ENCODE assay signal across 17 cellular contexts in genomic region chr14:72996916-72997315, GRCh38. TPM values are rescaled to one million over a fixed set of nuclear protein-coding genes. Genes with fewer than 3 reads are reported as not detected.
DNase-seq lines count a peak whose midpoint lies in the region; ATAC-seq and TF ChIP-seq lines count a peak whose summit lies in the region.
"Had no signal": no experiment of that assay in that cellular context is flagged by ENCODE, and none has a peak within 500 bp of the region (broad histone marks: within the 10 kb centered on the region; RNA-seq: fewer than 3 reads in every experiment).

No MANE protein-coding gene starts in this region.

- DNase-seq in SK-N-SH (no peak), OCI-LY7 (ENCODE audit: low spot score) (no peak), glutamatergic neuron (no peak)
- DNase-seq: Caco-2; CD4-positive, CD25-positive, alpha-beta regulatory T cell; CD8-positive, alpha-beta T cell; DMS153; DND-41; GOT3 had no signal

- no peak overlapping the region for H3K4me3 ChIP-seq in SK-N-SH (ENCODE audit: low read depth in 2 of 2, low read length in 1 of 2)
- no peak overlapping the region for H3K4me3 ChIP-seq in HEK293 (ENCODE audit: low read depth, low read length)
- no peak overlapping the region for H3K4me3 ChIP-seq in OCI-LY7 (ENCODE audit: low read depth, low read length, poor library complexity, severe bottlenecking)
- H3K4me3 ChIP-seq: BLaER1, HAP-1 had no signal

- H2AFZ ChIP-seq in SK-N-SH (ENCODE audit: low read depth) (no peak overlapping the region), OCI-LY7 (ENCODE audit: low read length) (no peak overlapping the region)

- no peak overlapping the region for H3K4me3 Mint-ChIP-seq in glutamatergic neuron (ENCODE audit: unreplicated experiment)
- H3K4me3 Mint-ChIP-seq: B cell; CD4-positive, CD25-positive, alpha-beta regulatory T cell; CD8-positive, alpha-beta T cell had no signal

- no peaks in the 10 kb centered on the region for H3K4me1 Mint-ChIP-seq in glutamatergic neuron (ENCODE audit: low read depth, unreplicated experiment)

- H3K4me2 ChIP-seq in SK-N-SH (no peak overlapping the region), OCI-LY7 (ENCODE audit: low read length) (no peak overlapping the region)
- H3K4me2 ChIP-seq: BLaER1 had no signal

- intact Hi-C loops in OCI-LY7 (cut with micrococcal nuclease; ENCODE audit: unreplicated experiment) = no loop called here

- no peaks in the 10 kb centered on the region for H3K27me3 Mint-ChIP-seq in glutamatergic neuron (ENCODE audit: unreplicated experiment)
- H3K27me3 Mint-ChIP-seq: B cell; CD4-positive, CD25-positive, alpha-beta regulatory T cell had no signal

- H3K27ac ChIP-seq in SK-N-SH (ENCODE audit: low read depth in 2 of 2, low read length in 1 of 2) = no peak overlapping the region
- no peak overlapping the region for H3K27ac ChIP-seq in HEK293 (ENCODE audit: extremely low read depth, low read depth, low read length)
- no peak overlapping the region for H3K27ac ChIP-seq in OCI-LY7 (ENCODE audit: low read depth, low read length, poor library complexity, severe bottlenecking)
- H3K27ac ChIP-seq: 22Rv1, BLaER1, C4-2B had no signal

- BruUV-seq in OCI-LY7 (replicated peaks; lab: Mats Ljungman, UMichigan) = TSS peak; percentile 41

- H3K36me3 Mint-ChIP-seq in glutamatergic neuron (ENCODE audit: unreplicated experiment) = peaks cover 18% of the 10 kb centered on the region

- POLR2A ChIA-PET in SK-N-SH (lab: Yijun Ruan, JAX) = interaction anchor here (0.6 kb wide), 1 partner anchor 467 kb away, joined by 6 read pairs; no protein-coding TSS in a partner anchor
- POLR2A ChIA-PET in HEK293 (lab: Yijun Ruan, JAX) = interaction anchor here (1.4 kb wide), 1 partner anchor 30 kb away, joined by 3 read pairs; the partner anchor contains the start of gene ZFYVE1
- POLR2A ChIA-PET in OCI-LY7 (lab: Charles Lee) = no interaction called here

- H3K36me3 ChIP-seq in SK-N-SH (replicated peaks in 1 of 2; ENCODE audit: control insufficient read depth in 1 of 2, insufficient read depth in 2 of 2, low read length in 1 of 2) (peaks cover 35 to 46% of the 10 kb centered on the region in 2 experiments), HEK293 (ENCODE audit: control insufficient read depth in 2 of 2, insufficient read depth in 1 of 2, low read length in 2 of 2) (peaks cover 7 to 44% of the 10 kb centered on the region in 2 experiments; a peak in 2 of 3 replicates), OCI-LY7 (ENCODE audit: insufficient read depth, low read length) (peaks cover 33% of the 10 kb centered on the region)

- CTCF ChIA-PET in SK-N-SH (lab: Yijun Ruan, JAX) = interaction anchor here (1.2 kb wide), 1 partner anchor 48 kb away, joined by 3 read pairs; no protein-coding TSS in a partner anchor
- CTCF ChIA-PET in HEK293 (lab: Yijun Ruan, JAX) = interaction anchor here (0.5 to 0.7 kb wide), 2 partner anchors 28 to 129 kb away, joined by 3 to 4 read pairs; no protein-coding TSS in a partner anchor
- CTCF ChIA-PET in OCI-LY7 (lab: Charles Lee; ENCODE audit: unreplicated experiment) = no interaction called here

- no peak overlapping the region for H3K27ac Mint-ChIP-seq in glutamatergic neuron (ENCODE audit: unreplicated experiment)
- H3K27ac Mint-ChIP-seq: B cell; CD8-positive, alpha-beta T cell had no signal

- no peak overlapping the region for H3K9ac ChIP-seq in SK-N-SH
- H3K9ac ChIP-seq: BLaER1 had no signal

- H4K20me1 ChIP-seq in SK-N-SH (ENCODE audit: insufficient read depth) = peaks cover 10% of the 10 kb centered on the region; the same call in 1 of the 2 replicates
- H4K20me1 ChIP-seq in OCI-LY7 (ENCODE audit: insufficient read depth, low read length) = no peaks in the 10 kb centered on the region

- peaks cover 16% of the 10 kb centered on the region; the same call in 1 of the 2 replicates for H3K79me2 ChIP-seq in SK-N-SH (ENCODE audit: insufficient read depth)
- no peaks in the 10 kb centered on the region for H3K79me2 ChIP-seq in OCI-LY7 (ENCODE audit: insufficient read depth, low read depth, low read length)

- no peaks in the 10 kb centered on the region for H3K9me3 Mint-ChIP-seq in glutamatergic neuron (ENCODE audit: unreplicated experiment)
- H3K9me3 Mint-ChIP-seq: CD8-positive, alpha-beta T cell had no signal

- ATAC-seq in SK-N-SH treated with all-trans-retinoic acid at 6 μM for 48 hours = no peak
- no peak for ATAC-seq in GM18511 (IDR thresholded peaks at IDR 0.05; ENCODE audit: unreplicated experiment)
- ATAC-seq: CD8-positive, alpha-beta T cell had no signal

- H3K9me2 ChIP-seq in SK-N-SH = no peaks in the 10 kb centered on the region
- H3K9me2 ChIP-seq in OCI-LY7 (ENCODE audit: insufficient read depth, low read length) = no peaks in the 10 kb centered on the region

- H3K4me1 ChIP-seq in SK-N-SH (ENCODE audit: control insufficient read depth in 1 of 2, insufficient read depth in 2 of 2, low read depth in 1 of 2, low read length in 1 of 2) = no peaks in the 10 kb centered on the region
- no peaks in the 10 kb centered on the region for H3K4me1 ChIP-seq in HEK293 (ENCODE audit: control insufficient read depth, insufficient read depth, low read length)
- no peaks in the 10 kb centered on the region for H3K4me1 ChIP-seq in OCI-LY7 (ENCODE audit: insufficient read depth, low read length, poor library complexity, severe bottlenecking)
- H3K4me1 ChIP-seq: BLaER1, Caco-2 had no signal

- no peaks in the 10 kb centered on the region for H3F3A ChIP-seq in SK-N-SH (replicated peaks; ENCODE audit: insufficient read depth)

- H3K9me3 ChIP-seq in SK-N-SH = no peaks in the 10 kb centered on the region
- no peaks in the 10 kb centered on the region for H3K9me3 ChIP-seq in HEK293 (ENCODE audit: control insufficient read depth, insufficient read depth, low read depth, low read length)
- no peaks in the 10 kb centered on the region for H3K9me3 ChIP-seq in OCI-LY7 (ENCODE audit: low read length)
- H3K9me3 ChIP-seq: BLaER1, Caco-2, HAP-1 had no signal

- no peak for TF ChIP-seq EP300 in SK-N-SH (IDR thresholded peaks at IDR 0.05; ENCODE audit: borderline replicate concordance in 1 of 2, low read depth in 1 of 2, low read length in 1 of 2)

- 95% methylated on average over 6 of the region's 6 CpGs for WGBS in SK-N-SH (ENCODE audit: low lambda C conversion rate)

- TF ChIP-seq RAD21 in SK-N-SH (IDR thresholded peaks at IDR 0.05; ENCODE audit: low read length) = no peak

- no peaks in the 10 kb centered on the region for H3K27me3 ChIP-seq in SK-N-SH (ENCODE audit: insufficient read depth)
- H3K27me3 ChIP-seq: BLaER1 had no signal

- TF ChIP-seq CTCF in SK-N-SH (IDR thresholded peaks at IDR 0.05) (no peak), HEK293 (tag by site-specific recombination; IDR thresholded peaks at IDR 0.05) (no peak), OCI-LY7 (conservative IDR thresholded peaks at IDR 0.05; ENCODE audit: low read length) (no peak), glutamatergic neuron (IDR thresholded peaks at IDR 0.05; ENCODE audit: partially characterized antibody, unreplicated experiment) (no peak)

TF ChIP-seq in SK-N-SH, 30 proteins besides CTCF, POLR2A, EP300 and RAD21 (continues in another document):
- no peak for TF ChIP-seq MXI1 (IDR thresholded peaks at IDR 0.05; ENCODE audit: low read depth, low read length)

TF ChIP-seq in SK-N-SH treated with all-trans-retinoic acid at 6 μM for 48 hours, 23 proteins besides CTCF, POLR2A, EP300 and RAD21 (continues in another document):
- no peak for TF ChIP-seq ZNF8 (CRISPR knock-in tag; IDR thresholded peaks at IDR 0.05)
- no peak for TF ChIP-seq CREB5 (CRISPR knock-in tag; IDR thresholded peaks at IDR 0.05; ENCODE audit: low read depth)
- TF ChIP-seq ZC3H10 (CRISPR knock-in tag; IDR thresholded peaks at IDR 0.05) = no peak
- no peak for TF ChIP-seq ZFP30 (CRISPR knock-in tag; IDR thresholded peaks at IDR 0.05)
- no peak for TF ChIP-seq ZNF70 (CRISPR knock-in tag; IDR thresholded peaks at IDR 0.05)
- TF ChIP-seq ZFP3 (CRISPR knock-in tag; IDR thresholded peaks at IDR 0.05) = no peak
- TF ChIP-seq ZNF565 (CRISPR knock-in tag; conservative IDR thresholded peaks at IDR 0.05; ENCODE audit: low read depth) = no peak
- TF ChIP-seq CSDC2 (CRISPR knock-in tag; IDR thresholded peaks at IDR 0.05) = no peak

TF ChIP-seq in HEK293, 187 proteins besides CTCF, POLR2A, EP300 and RAD21 (continues in another document):
- TF ChIP-seq ZNF362 (tag by site-specific recombination; IDR thresholded peaks at IDR 0.05) = no peak

RNA-seq across cellular contexts. Expression of gene ZFYVE1, which starts 30.0 kb away (rescaled TPM):
- 18.6 and 23.6 TPM in 2 replicates for polyA plus RNA-seq in SK-N-SH (2012; rRNA removed)
- polyA plus RNA-seq in SK-N-SH (2012; cell fraction: cytosol; rRNA removed) = 9.3 and 13.0 TPM in 2 replicates
- polyA plus RNA-seq in SK-N-SH (2012; cell fraction: nucleus; rRNA removed) = 39.8 and 41.3 TPM in 2 replicates
- total RNA-seq in OCI-LY7 (2014; rRNA removed; shearing (Covaris generic)) = 8.1 and 11.5 TPM in 2 replicates
- total RNA-seq in OCI-LY7 (2022) = 14.3 and 15.1 TPM in 2 replicates
- total RNA-seq in glutamatergic neuron (ENCODE audit: unreplicated experiment) = 43.7 TPM

Comparison
In these comparisons a context has a peak if more than half of its experiments do, and no peak if none do; other contexts are left out.
1. Of the 4 proteins assayed by ChIP-seq in both HEK293 and SK-N-SH: peak only in HEK293: none; only in SK-N-SH: none; in both: REST; in neither: 3.